Comparison of ENCODE assay signal across 1 cellular context in genomic region chr3:43894176-43895049, GRCh38.
TF ChIP-seq lines count a peak whose summit lies in the region.

No MANE protein-coding gene starts in this region.

TF ChIP-seq in HepG2, 621 proteins besides CTCF, POLR2A, EP300 and RAD21:
- TF ChIP-seq, protein P1, sequence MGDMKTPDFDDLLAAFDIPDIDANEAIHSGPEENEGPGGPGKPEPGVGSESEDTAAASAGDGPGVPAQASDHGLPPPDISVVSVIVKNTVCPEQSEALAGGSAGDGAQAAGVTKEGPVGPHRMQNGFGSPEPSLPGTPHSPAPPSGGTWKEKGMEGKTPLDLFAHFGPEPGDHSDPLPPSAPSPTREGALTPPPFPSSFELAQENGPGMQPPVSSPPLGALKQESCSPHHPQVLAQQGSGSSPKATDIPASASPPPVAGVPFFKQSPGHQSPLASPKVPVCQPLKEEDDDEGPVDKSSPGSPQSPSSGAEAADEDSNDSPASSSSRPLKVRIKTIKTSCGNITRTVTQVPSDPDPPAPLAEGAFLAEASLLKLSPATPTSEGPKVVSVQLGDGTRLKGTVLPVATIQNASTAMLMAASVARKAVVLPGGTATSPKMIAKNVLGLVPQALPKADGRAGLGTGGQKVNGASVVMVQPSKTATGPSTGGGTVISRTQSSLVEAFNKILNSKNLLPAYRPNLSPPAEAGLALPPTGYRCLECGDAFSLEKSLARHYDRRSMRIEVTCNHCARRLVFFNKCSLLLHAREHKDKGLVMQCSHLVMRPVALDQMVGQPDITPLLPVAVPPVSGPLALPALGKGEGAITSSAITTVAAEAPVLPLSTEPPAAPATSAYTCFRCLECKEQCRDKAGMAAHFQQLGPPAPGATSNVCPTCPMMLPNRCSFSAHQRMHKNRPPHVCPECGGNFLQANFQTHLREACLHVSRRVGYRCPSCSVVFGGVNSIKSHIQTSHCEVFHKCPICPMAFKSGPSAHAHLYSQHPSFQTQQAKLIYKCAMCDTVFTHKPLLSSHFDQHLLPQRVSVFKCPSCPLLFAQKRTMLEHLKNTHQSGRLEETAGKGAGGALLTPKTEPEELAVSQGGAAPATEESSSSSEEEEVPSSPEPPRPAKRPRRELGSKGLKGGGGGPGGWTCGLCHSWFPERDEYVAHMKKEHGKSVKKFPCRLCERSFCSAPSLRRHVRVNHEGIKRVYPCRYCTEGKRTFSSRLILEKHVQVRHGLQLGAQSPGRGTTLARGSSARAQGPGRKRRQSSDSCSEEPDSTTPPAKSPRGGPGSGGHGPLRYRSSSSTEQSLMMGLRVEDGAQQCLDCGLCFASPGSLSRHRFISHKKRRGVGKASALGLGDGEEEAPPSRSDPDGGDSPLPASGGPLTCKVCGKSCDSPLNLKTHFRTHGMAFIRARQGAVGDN (CRISPR knock-in tag; IDR thresholded peaks at IDR 0.05), result peak; percentile 27; the same call in 1 of the 2 replicates
- TF ChIP-seq, protein P2, sequence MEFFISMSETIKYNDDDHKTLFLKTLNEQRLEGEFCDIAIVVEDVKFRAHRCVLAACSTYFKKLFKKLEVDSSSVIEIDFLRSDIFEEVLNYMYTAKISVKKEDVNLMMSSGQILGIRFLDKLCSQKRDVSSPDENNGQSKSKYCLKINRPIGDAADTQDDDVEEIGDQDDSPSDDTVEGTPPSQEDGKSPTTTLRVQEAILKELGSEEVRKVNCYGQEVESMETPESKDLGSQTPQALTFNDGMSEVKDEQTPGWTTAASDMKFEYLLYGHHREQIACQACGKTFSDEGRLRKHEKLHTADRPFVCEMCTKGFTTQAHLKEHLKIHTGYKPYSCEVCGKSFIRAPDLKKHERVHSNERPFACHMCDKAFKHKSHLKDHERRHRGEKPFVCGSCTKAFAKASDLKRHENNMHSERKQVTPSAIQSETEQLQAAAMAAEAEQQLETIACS (CRISPR knock-in tag; IDR thresholded peaks at IDR 0.05), result peak; percentile 88
- TF ChIP-seq MNT (IDR thresholded peaks at IDR 0.05) (peak; percentile 86), ZNF225 (CRISPR knock-in tag; IDR thresholded peaks at IDR 0.05) (no peak), ZNF709 (CRISPR knock-in tag; IDR thresholded peaks at IDR 0.05) (no peak), ZNF556 (CRISPR knock-in tag; IDR thresholded peaks at IDR 0.05; ENCODE audit: borderline replicate concordance) (no peak), SMARCC2 (IDR thresholded peaks at IDR 0.05) (no peak), ZBTB37 (CRISPR knock-in tag; IDR thresholded peaks at IDR 0.05) (no peak), ZNF562 (CRISPR knock-in tag; IDR thresholded peaks at IDR 0.05; ENCODE audit: borderline replicate concordance) (no peak), BHLHE40 (IDR thresholded peaks at IDR 0.05; ENCODE audit: low read length) (0 out of 2 replicates have a peak, but pooled peaks have one; percentile 17), SIX1 (CRISPR knock-in tag; IDR thresholded peaks at IDR 0.05; ENCODE audit: borderline replicate concordance) (no peak), HNRNPUL1 (IDR thresholded peaks at IDR 0.05; ENCODE audit: low read depth, low read length) (no peak), ZNF138 (CRISPR knock-in tag; IDR thresholded peaks at IDR 0.05; ENCODE audit: low read depth) (no peak), ZFP62 (CRISPR knock-in tag; IDR thresholded peaks at IDR 0.05) (no peak), NCOA1 (CRISPR knock-in tag; IDR thresholded peaks at IDR 0.05) (no peak), NR1H2 (CRISPR knock-in tag; IDR thresholded peaks at IDR 0.05; ENCODE audit: borderline replicate concordance, low read depth) (no peak), ZNF331 (CRISPR knock-in tag; IDR thresholded peaks at IDR 0.05) (no peak)
- TF ChIP-seq, protein P3, sequence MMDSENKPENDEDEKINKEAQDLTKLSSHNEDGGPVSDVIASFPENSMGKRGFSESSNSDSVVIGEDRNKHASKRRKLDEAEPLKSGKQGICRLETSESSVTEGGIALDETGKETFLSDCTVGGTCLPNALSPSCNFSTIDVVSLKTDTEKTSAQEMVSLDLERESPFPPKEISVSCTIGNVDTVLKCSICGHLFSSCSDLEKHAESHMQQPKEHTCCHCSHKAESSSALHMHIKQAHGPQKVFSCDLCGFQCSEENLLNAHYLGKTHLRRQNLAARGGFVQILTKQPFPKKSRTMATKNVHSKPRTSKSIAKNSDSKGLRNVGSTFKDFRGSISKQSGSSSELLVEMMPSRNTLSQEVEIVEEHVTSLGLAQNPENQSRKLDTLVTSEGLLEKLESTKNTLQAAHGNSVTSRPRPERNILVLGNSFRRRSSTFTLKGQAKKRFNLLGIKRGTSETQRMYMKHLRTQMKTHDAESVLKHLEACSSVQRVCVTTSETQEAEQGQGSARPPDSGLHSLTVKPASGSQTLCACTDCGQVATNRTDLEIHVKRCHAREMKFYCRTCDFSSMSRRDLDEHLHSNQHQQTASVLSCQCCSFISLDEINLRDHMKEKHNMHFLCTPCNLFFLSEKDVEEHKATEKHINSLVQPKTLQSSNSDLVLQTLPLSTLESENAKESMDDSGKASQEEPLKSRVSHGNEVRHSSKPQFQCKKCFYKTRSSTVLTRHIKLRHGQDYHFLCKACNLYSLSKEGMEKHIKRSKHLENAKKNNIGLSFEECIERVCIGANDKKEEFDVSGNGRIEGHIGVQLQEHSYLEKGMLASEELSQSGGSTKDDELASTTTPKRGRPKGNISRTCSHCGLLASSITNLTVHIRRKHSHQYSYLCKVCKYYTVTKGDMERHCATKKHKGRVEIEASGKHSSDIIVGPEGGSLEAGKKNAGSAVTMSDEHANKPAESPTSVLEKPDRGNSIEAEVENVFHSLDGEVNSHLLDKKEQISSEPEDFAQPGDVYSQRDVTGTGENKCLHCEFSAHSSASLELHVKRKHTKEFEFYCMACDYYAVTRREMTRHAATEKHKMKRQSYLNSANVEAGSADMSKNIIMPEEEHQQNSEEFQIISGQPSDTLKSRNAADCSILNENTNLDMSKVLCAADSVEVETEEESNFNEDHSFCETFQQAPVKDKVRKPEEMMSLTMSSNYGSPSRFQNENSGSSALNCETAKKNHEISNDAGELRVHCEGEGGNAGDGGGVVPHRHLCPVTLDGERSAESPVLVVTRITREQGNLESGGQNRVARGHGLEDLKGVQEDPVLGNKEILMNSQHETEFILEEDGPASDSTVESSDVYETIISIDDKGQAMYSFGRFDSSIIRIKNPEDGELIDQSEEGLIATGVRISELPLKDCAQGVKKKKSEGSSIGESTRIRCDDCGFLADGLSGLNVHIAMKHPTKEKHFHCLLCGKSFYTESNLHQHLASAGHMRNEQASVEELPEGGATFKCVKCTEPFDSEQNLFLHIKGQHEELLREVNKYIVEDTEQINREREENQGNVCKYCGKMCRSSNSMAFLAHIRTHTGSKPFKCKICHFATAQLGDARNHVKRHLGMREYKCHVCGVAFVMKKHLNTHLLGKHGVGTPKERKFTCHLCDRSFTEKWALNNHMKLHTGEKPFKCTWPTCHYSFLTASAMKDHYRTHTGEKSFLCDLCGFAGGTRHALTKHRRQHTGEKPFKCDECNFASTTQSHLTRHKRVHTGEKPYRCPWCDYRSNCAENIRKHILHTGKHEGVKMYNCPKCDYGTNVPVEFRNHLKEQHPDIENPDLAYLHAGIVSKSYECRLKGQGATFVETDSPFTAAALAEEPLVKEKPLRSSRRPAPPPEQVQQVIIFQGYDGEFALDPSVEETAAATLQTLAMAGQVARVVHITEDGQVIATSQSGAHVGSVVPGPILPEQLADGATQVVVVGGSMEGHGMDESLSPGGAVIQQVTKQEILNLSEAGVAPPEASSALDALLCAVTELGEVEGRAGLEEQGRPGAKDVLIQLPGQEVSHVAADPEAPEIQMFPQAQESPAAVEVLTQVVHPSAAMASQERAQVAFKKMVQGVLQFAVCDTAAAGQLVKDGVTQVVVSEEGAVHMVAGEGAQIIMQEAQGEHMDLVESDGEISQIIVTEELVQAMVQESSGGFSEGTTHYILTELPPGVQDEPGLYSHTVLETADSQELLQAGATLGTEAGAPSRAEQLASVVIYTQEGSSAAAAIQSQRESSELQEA (CRISPR knock-in tag; IDR thresholded peaks at IDR 0.05; ENCODE audit: not compliant biosample characterization), result no peak
TF ChIP-seq in HepG2: peak in this region for 4.
